ENCODE assay signal across 15 cellular contexts in genomic region chr4:27081675-27082579, GRCh38.
DNase-seq lines count a peak whose midpoint lies in the region; ATAC-seq and TF ChIP-seq lines count a peak whose summit lies in the region.
"Had no signal": no experiment of that assay in that cellular context is flagged by ENCODE, and none has a peak within 500 bp of the region (broad histone marks: within the 10 kb centered on the region; RNA-seq: fewer than 3 reads in every experiment).

No MANE protein-coding gene starts in this region.

- H3K36me3 ChIP-seq in Karpas-422 (ENCODE audit: insufficient read depth, low read length) (no peaks in the 10 kb centered on the region), A673 (ENCODE audit: insufficient read depth, low read length, poor library complexity, severe bottlenecking) (no peaks in the 10 kb centered on the region)
- H3K36me3 ChIP-seq: gastrocnemius medialis, sigmoid colon, thoracic aorta had no signal

- no peaks in the 10 kb centered on the region for H3K9me2 ChIP-seq in Karpas-422 (replicated peaks; ENCODE audit: insufficient read depth, low read length)

- H3K4me2 ChIP-seq in Karpas-422 (ENCODE audit: low read depth, low read length, poor library complexity, severe bottlenecking): no peak overlapping the region

- TF ChIP-seq CTCF in GM10266 (IDR thresholded peaks at IDR 0.05; ENCODE audit: control insufficient read depth, insufficient read depth, low read depth, missing control alignments): no peak
- no peak for TF ChIP-seq CTCF in GM13976 (IDR thresholded peaks at IDR 0.05; ENCODE audit: borderline replicate concordance, control extremely low read depth, extremely low read depth, insufficient read depth, missing control alignments)
- no peak for TF ChIP-seq CTCF in A673 (conservative IDR thresholded peaks at IDR 0.05; ENCODE audit: low read depth, low read length)

- no peak overlapping the region for H3K9ac ChIP-seq in Karpas-422 (ENCODE audit: low read length)

- H3K27ac ChIP-seq in Karpas-422 (ENCODE audit: low read length) (no peak overlapping the region), A673 (ENCODE audit: low read depth, low read length, poor library complexity, severe bottlenecking) (no peak overlapping the region)
- H3K27ac ChIP-seq: dorsolateral prefrontal cortex, gastrocnemius medialis, sigmoid colon, thoracic aorta had no signal

- CTCF ChIA-PET in A673 (lab: Charles Lee): no interaction called here

- H2AFZ ChIP-seq in Karpas-422 (ENCODE audit: low read length): no peak overlapping the region

- no peak overlapping the region for H3K4me3 ChIP-seq in Karpas-422 (ENCODE audit: low read length)
- no peak overlapping the region for H3K4me3 ChIP-seq in A673 (ENCODE audit: low read depth, low read length, poor library complexity, severe bottlenecking)
- H3K4me3 ChIP-seq: dorsolateral prefrontal cortex, gastrocnemius medialis, K562, sigmoid colon, thoracic aorta had no signal

- no TSS peak for BruUV-seq in A673 (replicated peaks; lab: Mats Ljungman, UMichigan)

- H3K4me1 ChIP-seq in Karpas-422 (ENCODE audit: low read length) (no peaks in the 10 kb centered on the region), A673 (ENCODE audit: insufficient read depth, low read length, poor library complexity, severe bottlenecking) (no peaks in the 10 kb centered on the region)

- H3K9me3 ChIP-seq in Karpas-422 (ENCODE audit: low read length) (no peaks in the 10 kb centered on the region), A673 (ENCODE audit: low read depth, low read length, poor library complexity, severe bottlenecking) (no peaks in the 10 kb centered on the region)
- H3K9me3 ChIP-seq: gastrocnemius medialis, thoracic aorta had no signal

- DNase-seq in GM10266 (ENCODE audit: extremely low spot score) (peak; percentile 26), Karpas-422 (peak; percentile 34), GM13976 (ENCODE audit: low spot score) (no peak), anterior cingulate cortex (lab: John Stamatoyannopoulos, UW) (no peak), A673 (ENCODE audit: low spot score) (no peak)
- DNase-seq: DMS153, dorsolateral prefrontal cortex, gastrocnemius medialis, naive B cell, sigmoid colon had no signal

- POLR2A ChIA-PET in A673 (lab: Charles Lee; ENCODE audit: low non-redundant PET): no interaction called here

- no peaks in the 10 kb centered on the region for H3K79me2 ChIP-seq in Karpas-422 (ENCODE audit: low read length)

- no peaks in the 10 kb centered on the region for H3K27me3 ChIP-seq in Karpas-422 (ENCODE audit: low read length)
- H3K27me3 ChIP-seq in A673 (replicated peaks; ENCODE audit: insufficient read depth, low read depth, low read length, poor library complexity): peaks cover 15% of the 10 kb centered on the region

- intact Hi-C loops in A673 (cut with micrococcal nuclease; ENCODE audit: unreplicated experiment): no loop called here

- no peaks in the 10 kb centered on the region for H4K20me1 ChIP-seq in Karpas-422 (ENCODE audit: insufficient read depth, low read depth, low read length)

- in situ Hi-C loops in GM13976 (cut with MboI; ENCODE audit: low sequenced_read_pairs, unreplicated experiment): no loop called here

- ATAC-seq in GM19324 (IDR thresholded peaks at IDR 0.05; ENCODE audit: low FRiP score, unreplicated experiment) (peak; percentile 70), HG02840 (IDR thresholded peaks at IDR 0.05; ENCODE audit: low FRiP score, unreplicated experiment) (peak; percentile 79), SK-N-SH treated with all-trans-retinoic acid at 6 μM for 48 hours (no peak)
- ATAC-seq: gastrocnemius medialis, K562 had no signal

TF ChIP-seq in SK-N-SH treated with all-trans-retinoic acid at 6 μM for 48 hours, 23 proteins besides CTCF, POLR2A, EP300 and RAD21:
- TF ChIP-seq ZFP30 (CRISPR knock-in tag; IDR thresholded peaks at IDR 0.05): no peak
- TF ChIP-seq PPARA (CRISPR knock-in tag; IDR thresholded peaks at IDR 0.05; ENCODE audit: borderline replicate concordance): no peak
- no peak for TF ChIP-seq BACH2 (CRISPR knock-in tag; IDR thresholded peaks at IDR 0.05; ENCODE audit: borderline replicate concordance)
- no peak for TF ChIP-seq TCF4 (CRISPR knock-in tag; IDR thresholded peaks at IDR 0.05; ENCODE audit: borderline replicate concordance)
- TF ChIP-seq ISL1 (CRISPR knock-in tag; IDR thresholded peaks at IDR 0.05): no peak
- TF ChIP-seq ZC3H10 (CRISPR knock-in tag; IDR thresholded peaks at IDR 0.05): no peak
- no peak for TF ChIP-seq PATZ1 (CRISPR knock-in tag; IDR thresholded peaks at IDR 0.05; ENCODE audit: borderline replicate concordance)
- TF ChIP-seq ARNTL (CRISPR knock-in tag; IDR thresholded peaks at IDR 0.05; ENCODE audit: borderline replicate concordance, low read depth): no peak

Comparison
In these comparisons a context has a peak if more than half of its experiments do, and no peak if none do; other contexts are left out.
1. DNase-seq: peak in GM10266 (single experiment) and Karpas-422 (single experiment); none in GM13976 (single experiment), anterior cingulate cortex (0 of 58) and A673 (single experiment).